Comparison of ENCODE assay signal across 8 cellular contexts in the genomic region with DNA sequence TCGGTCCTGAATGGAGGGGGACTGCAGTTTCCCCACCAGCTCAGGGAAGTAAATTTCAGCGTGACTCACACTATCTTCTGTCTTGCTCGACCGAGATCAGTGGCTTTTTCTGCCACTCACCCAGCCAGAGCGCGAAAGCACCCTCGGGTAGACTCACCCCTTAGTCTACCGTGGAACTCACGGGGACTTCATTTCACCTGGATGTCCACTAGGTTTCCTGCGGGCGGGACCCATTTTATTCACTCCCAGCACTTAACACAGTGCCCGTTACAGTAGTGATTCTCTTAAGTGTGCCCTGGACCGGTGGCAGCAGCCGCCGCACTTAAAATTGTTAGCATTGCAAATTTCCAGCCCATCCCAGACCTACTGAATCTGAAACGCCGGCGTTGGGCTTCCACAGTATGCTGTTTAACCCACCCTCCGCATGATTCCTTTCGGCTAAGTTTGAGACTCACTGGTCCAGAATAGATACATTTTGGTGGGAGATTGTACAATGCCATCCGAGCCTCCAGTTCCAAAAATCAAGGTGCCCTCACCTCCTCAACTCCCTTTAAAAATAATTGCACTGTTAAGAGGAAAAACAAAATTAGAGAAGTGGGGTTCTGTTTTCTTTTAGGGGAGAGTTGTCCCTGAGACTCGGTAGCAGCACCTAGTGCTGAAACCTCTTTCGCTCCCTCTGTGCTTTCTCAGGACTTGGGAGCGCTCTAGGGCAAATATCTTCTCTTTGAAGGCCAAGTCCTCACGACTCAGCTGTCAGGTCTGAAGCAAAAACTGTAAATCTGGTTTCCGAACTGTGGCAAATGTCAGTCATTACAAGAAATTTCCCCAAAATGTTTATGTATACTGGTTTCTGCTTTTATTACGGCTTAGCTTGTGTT. TPM values are rescaled to one million over a fixed set of nuclear protein-coding genes. Genes with fewer than 3 reads are reported as not detected.
A peak's percentile ranks its signal among the peaks of the same experiment; 100 is the strongest.
DNase-seq lines count a peak whose midpoint lies in the region; ATAC-seq and TF ChIP-seq lines count a peak whose summit lies in the region.

No MANE protein-coding gene starts in this region.

- peak; percentile 43 for ATAC-seq in Right ventricle myocardium inferior
- ATAC-seq in HG02588 (IDR thresholded peaks at IDR 0.05; ENCODE audit: unreplicated experiment) = peak; percentile 40
- ATAC-seq in activated CD8-positive, alpha-beta memory T cell treated with anti-CD3 and anti-CD28 coated beads, Interleukin-2, amount 10 ng/mL, durations not matched to agents 7 days and 5 days = peak; percentile 80
- ATAC-seq in gastroesophageal sphincter = peak; percentile 34

- peaks cover 63% of the 10 kb centered on the region for H3K27me3 Mint-ChIP-seq in activated CD8-positive, alpha-beta memory T cell treated with anti-CD3 and anti-CD28 coated beads, Interleukin-2, amount 10 ng/mL, durations not matched to agents 7 days and 5 days

- H3K4me1 Mint-ChIP-seq in activated CD8-positive, alpha-beta memory T cell treated with anti-CD3 and anti-CD28 coated beads, Interleukin-2, amount 10 ng/mL, durations not matched to agents 7 days and 5 days = peaks cover 13% of the 10 kb centered on the region

- peak overlapping the region; percentile 83 for H3K4me3 Mint-ChIP-seq in activated CD8-positive, alpha-beta memory T cell treated with anti-CD3 and anti-CD28 coated beads, Interleukin-2, amount 10 ng/mL, durations not matched to agents 7 days and 5 days

- H3K27ac Mint-ChIP-seq in activated CD8-positive, alpha-beta memory T cell treated with anti-CD3 and anti-CD28 coated beads, Interleukin-2, amount 10 ng/mL, durations not matched to agents 7 days and 5 days = peak overlapping the region; percentile 63

- CTCF ChIA-PET in activated CD8-positive, alpha-beta memory T cell treated with anti-CD3 and anti-CD28 coated beads, Interleukin-2, amount 10 ng/mL, durations not matched to agents 7 days and 5 days (lab: Charles Lee) = interaction anchor here (1.2 to 1.9 kb wide), 3 partner anchors 8 to 49 kb away, joined by 4 to 11 read pairs (median 5); no protein-coding TSS in a partner anchor

- no peaks in the 10 kb centered on the region for H3K36me3 Mint-ChIP-seq in activated CD8-positive, alpha-beta memory T cell treated with anti-CD3 and anti-CD28 coated beads, Interleukin-2, amount 10 ng/mL, durations not matched to agents 7 days and 5 days

- no peaks in the 10 kb centered on the region for H3K9me3 Mint-ChIP-seq in activated CD8-positive, alpha-beta memory T cell treated with anti-CD3 and anti-CD28 coated beads, Interleukin-2, amount 10 ng/mL, durations not matched to agents 7 days and 5 days (ENCODE audit: low read depth)

- no peaks in the 10 kb centered on the region for H3K27me3 ChIP-seq in gastroesophageal sphincter
- peaks cover 93% of the 10 kb centered on the region for H3K27me3 ChIP-seq in neutrophil

- H3K36me3 ChIP-seq in gastroesophageal sphincter = no peaks in the 10 kb centered on the region
- no peaks in the 10 kb centered on the region for H3K36me3 ChIP-seq in neutrophil

- intact Hi-C loops in Right ventricle myocardium inferior (cut with DNase I) (no loop called here), cardiac septum (cut with DNase I) (no loop called here)

- H3K4me1 ChIP-seq in gastroesophageal sphincter = peaks cover 0 to 22% (median 11%) of the 10 kb centered on the region in 3 donors
- H3K4me1 ChIP-seq in neutrophil (ENCODE audit: control insufficient read depth in 1 of 2, insufficient read depth in 1 of 2, low read depth in 1 of 2, low read length in 1 of 2) = peaks cover 22% of the 10 kb centered on the region in 2 experiments

- H3K27ac ChIP-seq in gastroesophageal sphincter = peak overlapping the region; percentile 64 to 98 (median 95)
- peak overlapping the region; percentile 73 for H3K27ac ChIP-seq in neutrophil

- DNase-seq in Right ventricle myocardium inferior (ENCODE audit: missing footprints) (peak; percentile 67), cardiac septum (ENCODE audit: low spot score) (no peak), NCI-H1092 treated with DMSO at 0.1 percent for 48 hours (lab: John Stamatoyannopoulos, UW) (peak; percentile 66), NCI-H1694 (lab: John Stamatoyannopoulos, UW) (no peak)
- DNase-seq in activated CD8-positive, alpha-beta memory T cell treated with anti-CD3 and anti-CD28 coated beads, Interleukin-2, amount 10 ng/mL, durations not matched to agents 7 days and 5 days = peak; percentile 50

- H3K4me3 ChIP-seq in gastroesophageal sphincter = peak overlapping the region; percentile 44 to 72
- peak overlapping the region; percentile 66 to 80 for H3K4me3 ChIP-seq in neutrophil (ENCODE audit: low read depth in 1 of 2, low read length in 1 of 2)

- TF ChIP-seq CTCF in gastroesophageal sphincter (IDR thresholded peaks at IDR 0.05) = no peak
- no peak for TF ChIP-seq CTCF in neutrophil (IDR thresholded peaks at IDR 0.05)

- H3K9me3 ChIP-seq in gastroesophageal sphincter (no peaks in the 10 kb centered on the region), neutrophil (no peaks in the 10 kb centered on the region)

- no peak for TF ChIP-seq EP300 in gastroesophageal sphincter (IDR thresholded peaks at IDR 0.05)

- TF ChIP-seq POLR2A in gastroesophageal sphincter (IDR thresholded peaks at IDR 0.05) = no peak

- 10 to 15% methylated on average over 5 to 25 of the region's 27 CpGs for WGBS in gastroesophageal sphincter (ENCODE audit: low coverage in 1 of 2), 2 donors

RNA-seq across cellular contexts. Expression of gene SMPDL3A, which starts 1.0 kb away (rescaled TPM):
- 4.5 TPM for total RNA-seq in Right ventricle myocardium inferior
- total RNA-seq in cardiac septum = 2.6 TPM
- total RNA-seq in activated CD8-positive, alpha-beta memory T cell treated with anti-CD3 and anti-CD28 coated beads, Interleukin-2, amount 10 ng/mL, durations not matched to agents 7 days and 5 days = under 1 TPM in 1 of 2 experiments, not detected in 1; 0.52 TPM
- 10 to 100 TPM in 1 of 4 donors, 1 to 10 TPM in 3; 6.5 to 11.5 (median 8.0) TPM for total RNA-seq in gastroesophageal sphincter

RNA-seq across cellular contexts. Expression of gene FABP7, which starts 10.6 kb away (rescaled TPM):
- not detected for total RNA-seq in Right ventricle myocardium inferior
- total RNA-seq in cardiac septum = not detected
- total RNA-seq in activated CD8-positive, alpha-beta memory T cell treated with anti-CD3 and anti-CD28 coated beads, Interleukin-2, amount 10 ng/mL, durations not matched to agents 7 days and 5 days = not detected
- total RNA-seq in gastroesophageal sphincter = under 1 TPM in 1 of 4 donors, not detected in 3; 0.15 TPM

Comparison
In these comparisons a context has a peak if more than half of its experiments do, and no peak if none do; other contexts are left out.
1. DNase-seq: peak in Right ventricle myocardium inferior (single experiment), NCI-H1092 treated with DMSO at 0.1 percent for 48 hours (single experiment) and activated CD8-positive, alpha-beta memory T cell treated with anti-CD3 and anti-CD28 coated beads, Interleukin-2, amount 10 ng/mL, durations not matched to agents 7 days and 5 days (single experiment); none in cardiac septum (single experiment) and NCI-H1694 (single experiment).
2. Peak in every context shown above with its lines, with median percentiles within 50 percentile points of each other: ATAC-seq.